ENCODE assay signal across 8 cellular contexts in the genomic region with DNA sequence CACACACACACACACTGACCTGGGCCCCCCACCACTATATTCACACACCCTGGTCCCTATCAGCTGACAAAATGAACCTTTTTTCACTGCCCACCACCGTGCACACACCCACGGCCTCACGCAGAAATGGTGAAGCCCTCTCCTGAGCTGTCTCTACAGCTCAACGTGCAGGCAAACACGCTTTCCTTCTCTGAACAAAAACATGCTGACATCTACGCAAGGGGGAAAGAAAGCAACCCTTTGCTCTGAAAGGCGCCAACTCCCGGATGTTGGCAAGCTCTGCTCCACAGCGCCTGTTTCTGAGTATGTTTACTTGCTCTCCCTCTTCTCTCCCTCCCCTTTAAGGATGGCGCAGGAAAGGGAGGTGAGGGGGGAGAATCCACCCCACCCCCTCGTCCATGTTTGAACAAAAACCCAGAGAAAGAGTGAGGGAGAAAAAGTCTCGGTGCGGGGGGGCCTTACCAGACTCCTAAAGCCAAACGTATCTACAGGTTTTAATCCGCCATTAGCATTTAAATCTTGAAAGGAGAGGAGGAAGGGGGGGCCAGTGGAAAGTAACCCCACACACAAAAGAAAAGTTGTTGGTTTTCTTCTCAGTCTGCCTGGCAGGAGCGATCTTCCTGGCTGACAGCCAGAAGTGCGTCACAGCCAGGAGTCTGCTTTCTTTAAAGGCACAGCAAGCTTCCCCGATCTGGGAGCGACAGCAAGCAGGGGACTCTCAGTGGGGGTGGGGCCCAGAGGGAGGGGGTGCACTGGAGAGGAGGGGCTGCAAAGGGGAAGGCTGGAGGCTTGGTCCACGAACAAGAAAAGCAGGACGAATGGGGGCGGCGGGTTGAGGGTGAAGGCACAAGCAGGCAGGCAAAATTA. TPM values are rescaled to one million over a fixed set of nuclear protein-coding genes. Genes with fewer than 3 reads are reported as not detected.
A peak's percentile ranks its signal among the peaks of the same experiment; 100 is the strongest.
DNase-seq lines count a peak whose midpoint lies in the region; ATAC-seq and TF ChIP-seq lines count a peak whose summit lies in the region.

No MANE protein-coding gene starts in this region.

- H3K4me3 ChIP-seq in GM06990 (replicated peaks; ENCODE audit: low read depth, low read length) (peak overlapping the region; percentile 72), urinary bladder (ENCODE audit: low read depth, low read length) (peak overlapping the region; percentile 56)

- WGBS in urinary bladder, result under 1% methylated on average over 23 of the region's 23 CpGs

- DNase-seq in GM06990 (ENCODE audit: extremely low read depth, insufficient read length), result peak; percentile 55
- DNase-seq in NCI-H1105 treated with DMSO at 0.1 percent for 48 hours (lab: John Stamatoyannopoulos, UW), result peak; percentile 96
- DNase-seq in T-helper 9 cell, result peak; percentile 73
- peak; percentile 98 for DNase-seq in astrocyte of the hippocampus (ENCODE audit: low read depth, low spot score)
- peak; percentile 87 for DNase-seq in hepatic stellate cell (ENCODE audit: low spot score)
- peak; percentile 83 for DNase-seq in pulmonary artery endothelial cell (ENCODE audit: low read depth, low spot score)

- no peaks in the 10 kb centered on the region for H3K4me1 ChIP-seq in urinary bladder (ENCODE audit: insufficient read depth)

- H3K36me3 ChIP-seq in GM06990 (ENCODE audit: control insufficient read depth, insufficient read depth, low read length) (peaks cover 5% of the 10 kb centered on the region), urinary bladder (ENCODE audit: insufficient read depth) (no peaks in the 10 kb centered on the region)

- H3K27ac ChIP-seq in urinary bladder (ENCODE audit: low read depth), result peak overlapping the region; percentile 91

- H3K27me3 ChIP-seq in GM06990 (replicated peaks; ENCODE audit: control insufficient read depth, insufficient read depth, low read length), result no peaks in the 10 kb centered on the region

- no peak for TF ChIP-seq CTCF in GM06990 (IDR thresholded peaks at IDR 0.05; ENCODE audit: insufficient read depth, low read length, poor library complexity, severe bottlenecking)

- ATAC-seq in HG03025 (IDR thresholded peaks at IDR 0.05; ENCODE audit: low FRiP score, unreplicated experiment), result no peak

RNA-seq across cellular contexts. Expression of a gene that starts 39.6 kb away (rescaled TPM):
- total RNA-seq in pulmonary artery endothelial cell (130 and 140 TPM in 2 replicates), urinary bladder (193 TPM)
- polyA plus RNA-seq in urinary bladder, result 219 TPM

RNA-seq across cellular contexts. Expression of a gene that starts 39.9 kb away (rescaled TPM):
- 2.6 and 3.5 TPM in 2 replicates for total RNA-seq in pulmonary artery endothelial cell
- 5.0 TPM for total RNA-seq in urinary bladder
- polyA plus RNA-seq in urinary bladder, result 8.3 TPM

RNA-seq across cellular contexts. Expression of a gene that starts 42.0 kb away (rescaled TPM):
- total RNA-seq in pulmonary artery endothelial cell (6.1 and 8.4 TPM in 2 replicates), urinary bladder (6.0 TPM)
- polyA plus RNA-seq in urinary bladder, result 14.2 TPM
